22 cellular contexts compared by ENCODE assay signal in the genomic region with DNA sequence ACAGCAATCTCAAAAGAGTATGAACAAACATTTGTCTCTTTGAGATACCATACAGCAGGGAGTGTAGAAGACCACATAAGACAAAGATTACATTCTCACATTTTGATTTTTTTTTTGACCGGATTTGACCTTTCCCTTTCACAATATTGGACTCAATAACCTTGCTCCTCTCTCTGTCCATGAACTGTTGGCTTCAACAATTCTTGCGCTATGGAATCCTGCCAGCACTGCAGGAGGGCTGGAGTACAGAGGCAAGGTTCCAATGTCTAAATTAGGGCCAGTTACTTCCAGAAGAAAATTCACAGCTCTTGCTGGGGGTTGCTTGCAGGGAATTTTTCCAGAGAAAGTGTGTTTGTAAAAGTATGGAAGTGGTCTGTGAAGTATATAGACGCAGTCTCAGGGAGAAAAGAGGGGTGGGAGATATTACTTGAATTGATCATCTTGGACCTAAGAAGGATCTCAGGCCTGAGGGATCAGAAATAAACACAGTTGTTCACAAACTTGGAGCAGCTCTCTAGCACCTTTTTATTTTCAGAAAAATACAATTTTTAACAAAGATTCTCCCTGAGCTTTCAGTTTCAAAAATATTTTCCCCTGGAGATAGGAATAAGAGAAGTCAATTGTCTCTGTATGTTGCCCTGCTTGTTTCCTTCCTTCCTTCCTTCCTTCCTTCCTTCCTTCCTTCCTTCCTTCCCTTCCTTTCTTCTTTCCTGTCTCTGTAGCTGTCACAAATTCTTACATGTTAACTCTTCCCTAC.
DNase-seq lines count a peak whose midpoint lies in the region; ATAC-seq, FAIRE-seq and TF ChIP-seq lines count a peak whose summit lies in the region.
"Had no signal": no experiment of that assay in that cellular context is flagged by ENCODE, and none has a peak within 500 bp of the region (broad histone marks: within the 10 kb centered on the region; RNA-seq: fewer than 3 reads in every experiment).

No MANE protein-coding gene starts in this region.

- no peak overlapping the region for H2AFZ ChIP-seq in HepG2 (ENCODE audit: low read length)

- no peaks in the 10 kb centered on the region for H3K4me1 Mint-ChIP-seq in activated T-helper 17 cell treated with anti-CD3 and anti-CD28 coated beads, Interleukin-2, amount 50 U/mL, for 72 hours
- H3K4me1 Mint-ChIP-seq: activated naive CD8-positive, alpha-beta T cell treated with anti-CD3 and anti-CD28 coated beads, Interleukin-2, amount 10 ng/mL, durations not matched to agents 7 days and 5 days; central memory CD8-positive, alpha-beta T cell; naive B cell; WTC11 had no signal

- BruUV-seq in HepG2 (replicated peaks; lab: Mats Ljungman, UMichigan), result no TSS peak

- no peak for TF ChIP-seq RAD21 in HepG2 (CRISPR knock-in tag; IDR thresholded peaks at IDR 0.05)

- TF ChIP-seq CTCF in HepG2 (CRISPR knock-in tag; IDR thresholded peaks at IDR 0.05), result no peak
- no peak for TF ChIP-seq CTCF in testis (IDR thresholded peaks at IDR 0.05)

- ATAC-seq in HepG2 (no peak), GM18498 (IDR thresholded peaks at IDR 0.05; ENCODE audit: unreplicated experiment) (no peak)
- no peak for ATAC-seq in activated T-helper 17 cell treated with anti-CD3 and anti-CD28 coated beads, Interleukin-2, amount 50 U/mL, for 72 hours (replicated peaks)
- ATAC-seq: activated CD8-positive, alpha-beta T cell treated with anti-CD3 and anti-CD28 coated beads, Interleukin-2, amount 10 ng/mL, durations not matched to agents 7 days and 5 days; effector memory CD8-positive, alpha-beta T cell; HCT116; lower lobe of right lung; stimulated activated naive CD8-positive, alpha-beta T cell treated with anti-CD3 and anti-CD28 coated beads, Interleukin-15, Interleukin-2, amounts not matched to agents 100 U/mL and 50 U/mL, for 24 hours; WTC11 had no signal

- intact Hi-C loops in HepG2 (cut with micrococcal nuclease; ENCODE audit: unreplicated experiment) (no loop called here), testis (cut with DNase I; ENCODE audit: low total_unique reads) (no loop called here)

- no peak overlapping the region for H3K4me3 Mint-ChIP-seq in activated T-helper 17 cell treated with anti-CD3 and anti-CD28 coated beads, Interleukin-2, amount 50 U/mL, for 72 hours
- H3K4me3 Mint-ChIP-seq: activated CD8-positive, alpha-beta T cell treated with anti-CD3 and anti-CD28 coated beads, Interleukin-2, amount 10 ng/mL, durations not matched to agents 7 days and 5 days; activated naive CD8-positive, alpha-beta T cell treated with anti-CD3 and anti-CD28 coated beads, Interleukin-2, amount 10 ng/mL, durations not matched to agents 7 days and 5 days; central memory CD8-positive, alpha-beta T cell; effector memory CD8-positive, alpha-beta T cell; naive B cell; T-helper 1 cell treated with Interleukin-12 subunit alpha and Interleukin-12 subunit beta and Interleukin-4 antibody, amounts not matched to agents 30 μg/mL and 1 μg/mL, for 36 hours; WTC11 had no signal

- H3K4me1 ChIP-seq in HepG2 (ENCODE audit: insufficient read depth, low read length) (no peaks in the 10 kb centered on the region), testis (no peaks in the 10 kb centered on the region)
- H3K4me1 ChIP-seq: lower lobe of right lung had no signal

- TF ChIP-seq POLR2A in HepG2 (IDR thresholded peaks at IDR 0.05; ENCODE audit: insufficient read depth in 1 of 2, low read depth in 2 of 2, low read length in 2 of 2) (no peak), testis (IDR thresholded peaks at IDR 0.05) (no peak)

- no peak for FAIRE-seq in HepG2 (lab: Jason Lieb, UNC)

- no peak overlapping the region for H3K4me2 ChIP-seq in HepG2 (ENCODE audit: low read depth, low read length)

- H3K27ac Mint-ChIP-seq in activated T-helper 17 cell treated with anti-CD3 and anti-CD28 coated beads, Interleukin-2, amount 50 U/mL, for 72 hours, result no peak overlapping the region
- H3K27ac Mint-ChIP-seq: activated CD8-positive, alpha-beta T cell treated with anti-CD3 and anti-CD28 coated beads, Interleukin-2, amount 10 ng/mL, durations not matched to agents 7 days and 5 days; activated naive CD8-positive, alpha-beta T cell treated with anti-CD3 and anti-CD28 coated beads, Interleukin-2, amount 10 ng/mL, durations not matched to agents 7 days and 5 days; effector memory CD8-positive, alpha-beta T cell; naive B cell; T-helper 1 cell treated with Interleukin-12 subunit alpha and Interleukin-12 subunit beta and Interleukin-4 antibody, amounts not matched to agents 30 μg/mL and 1 μg/mL, for 36 hours; WTC11 had no signal

- H3K9ac ChIP-seq in HepG2 (ENCODE audit: insufficient read depth, low read depth, low read length), result no peak overlapping the region

- in situ Hi-C loops in HepG2 (cut with HindIII; ENCODE audit: extremely low pct_ligation_motif_present, low pct_unique_long_range_greater_than_20kb), result no loop called here

- no peaks in the 10 kb centered on the region for H4K20me1 ChIP-seq in HepG2 (ENCODE audit: insufficient read depth, low read length)

- H3K27me3 Mint-ChIP-seq in activated T-helper 17 cell treated with anti-CD3 and anti-CD28 coated beads, Interleukin-2, amount 50 U/mL, for 72 hours, result no peaks in the 10 kb centered on the region
- H3K27me3 Mint-ChIP-seq: activated naive CD8-positive, alpha-beta T cell treated with anti-CD3 and anti-CD28 coated beads, Interleukin-2, amount 10 ng/mL, durations not matched to agents 7 days and 5 days; central memory CD8-positive, alpha-beta T cell; effector memory CD8-positive, alpha-beta T cell; naive B cell had no signal

- WGBS in HepG2 (ENCODE audit: low lambda C conversion rate), result 2% methylated on average over 3 of the region's 3 CpGs
- 38 to 42% methylated on average over 3 of the region's 3 CpGs for WGBS in testis, 2 donors

- no peaks in the 10 kb centered on the region for H3K36me3 Mint-ChIP-seq in activated T-helper 17 cell treated with anti-CD3 and anti-CD28 coated beads, Interleukin-2, amount 50 U/mL, for 72 hours (ENCODE audit: low read depth)
- H3K36me3 Mint-ChIP-seq: activated naive CD8-positive, alpha-beta T cell treated with anti-CD3 and anti-CD28 coated beads, Interleukin-2, amount 10 ng/mL, durations not matched to agents 7 days and 5 days; naive B cell had no signal

- H3K27me3 ChIP-seq in HepG2 (ENCODE audit: control insufficient read depth in 1 of 2, insufficient read depth in 2 of 2, low read length in 2 of 2), result no peaks in the 10 kb centered on the region
- no peaks in the 10 kb centered on the region for H3K27me3 ChIP-seq in testis

- POLR2A ChIA-PET in HepG2 (lab: Yijun Ruan, JAX), result no interaction called here

- peak; percentile 3 for DNase-seq in DMS 273 (lab: John Stamatoyannopoulos, UW; ENCODE audit: unreplicated experiment)
- DNase-seq in DMS 273 treated with DMSO at 0.1 percent for 48 hours (lab: John Stamatoyannopoulos, UW), result no peak
- DNase-seq in cerebellum (ENCODE audit: low spot score), result peak; percentile 1
- no peak for DNase-seq in HepG2 (ENCODE audit: low spot score)
- DNase-seq in testis, result peak; percentile 63
- DNase-seq in Kasumi-1 (lab: John Stamatoyannopoulos, UW), result no peak
- DNase-seq: activated CD8-positive, alpha-beta T cell treated with anti-CD3 and anti-CD28 coated beads, Interleukin-2, amount 10 ng/mL, durations not matched to agents 7 days and 5 days; activated naive CD8-positive, alpha-beta T cell treated with anti-CD3 and anti-CD28 coated beads, Interleukin-2, amount 10 ng/mL, durations not matched to agents 7 days and 5 days; effector memory CD8-positive, alpha-beta T cell; foreskin melanocyte; lower lobe of right lung; naive B cell; NCI-H1417 treated with DMSO at 0.1 percent for 48 hours; NK-92 treated with Interleukin-12 subunit alpha and Interleukin-12 subunit beta, amount 100 ng/mL, for 24 hours; stimulated activated naive CD8-positive, alpha-beta T cell treated with anti-CD3 and anti-CD28 coated beads, Interleukin-15, Interleukin-2, amounts not matched to agents 100 U/mL and 50 U/mL, for 24 hours had no signal

- H3K4me3 ChIP-seq in HepG2 (replicated peaks in 1 of 3; ENCODE audit: insufficient read depth in 1 of 3, low read depth in 2 of 3, low read length in 3 of 3), result no peak overlapping the region
- no peak overlapping the region for H3K4me3 ChIP-seq in testis
- H3K4me3 ChIP-seq: lower lobe of right lung had no signal

- H3K79me2 ChIP-seq in HepG2 (ENCODE audit: insufficient read depth, low read length), result no peaks in the 10 kb centered on the region

- H3K9me3 ChIP-seq in HepG2 (ENCODE audit: low read length) (peaks cover 53% of the 10 kb centered on the region), testis (no peaks in the 10 kb centered on the region)
- H3K9me3 ChIP-seq: lower lobe of right lung had no signal

- H3K9me3 Mint-ChIP-seq in activated T-helper 17 cell treated with anti-CD3 and anti-CD28 coated beads, Interleukin-2, amount 50 U/mL, for 72 hours, result peaks cover 8% of the 10 kb centered on the region

- TF ChIP-seq EP300 in HepG2 (IDR thresholded peaks at IDR 0.05; ENCODE audit: low read depth in 2 of 2, low read length in 2 of 2) (no peak), HepG2 (CRISPR knock-in tag; IDR thresholded peaks at IDR 0.05; ENCODE audit: borderline replicate concordance) (no peak)

- H3K36me3 ChIP-seq in HepG2 (replicated peaks in 1 of 2; ENCODE audit: control insufficient read depth in 1 of 2, insufficient read depth in 2 of 2, low read length in 2 of 2) (no peaks in the 10 kb centered on the region), testis (ENCODE audit: low read depth, missing control alignments) (no peaks in the 10 kb centered on the region)
- H3K36me3 ChIP-seq: lower lobe of right lung had no signal

- CTCF ChIA-PET in HepG2 (lab: Yijun Ruan, JAX; ENCODE audit: low intra/inter-chr PET ratio, low total read pairs), result no interaction called here

- H3K27ac ChIP-seq in HepG2 (ENCODE audit: extremely low read length, insufficient read depth, low read length), result no peak overlapping the region
- H3K27ac ChIP-seq in testis, result peak overlapping the region in 1 of 2 donors; percentile 28
- H3K27ac ChIP-seq: 22Rv1, lower lobe of right lung had no signal

TF ChIP-seq in HepG2, 621 proteins besides CTCF, POLR2A, EP300 and RAD21:
- no peak for TF ChIP-seq ZNF776 (CRISPR knock-in tag; IDR thresholded peaks at IDR 0.05)
- TF ChIP-seq THRA (CRISPR knock-in tag; IDR thresholded peaks at IDR 0.05; ENCODE audit: borderline replicate concordance), result peak; percentile 72; the same call in 1 of the 2 replicates

Comparison
In these comparisons a context has a peak if more than half of its experiments do, and no peak if none do; other contexts are left out.
1. DNase-seq: peak in DMS 273 (single experiment), cerebellum (single experiment) and testis (single experiment); none in DMS 273 treated with DMSO at 0.1 percent for 48 hours (single experiment), HepG2 (single experiment) and Kasumi-1 (0 of 2).